Comparison of ENCODE assay signal across 9 cellular contexts in the genomic region with DNA sequence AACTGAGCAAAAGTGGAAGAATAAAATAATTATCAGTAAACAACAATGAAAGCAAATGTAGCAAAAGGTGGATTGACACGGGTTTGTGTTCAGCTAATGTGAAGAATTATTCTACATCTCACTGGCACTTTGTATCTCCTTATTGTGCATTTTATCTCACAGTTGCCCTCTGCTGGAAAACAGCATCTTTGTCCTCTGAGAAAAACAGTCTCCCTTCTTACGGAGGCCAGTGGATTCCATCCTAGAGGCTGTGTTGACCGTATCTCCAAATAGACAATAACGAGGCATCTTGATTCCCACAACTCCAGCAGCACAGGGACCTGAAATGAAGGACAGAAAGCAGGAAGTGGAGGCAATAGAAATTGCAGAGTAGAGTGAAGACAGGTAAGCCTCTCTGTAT. TPM values are rescaled to one million over a fixed set of nuclear protein-coding genes. Genes with fewer than 3 reads are reported as not detected.
DNase-seq lines count a peak whose midpoint lies in the region; ATAC-seq and TF ChIP-seq lines count a peak whose summit lies in the region.
"Had no signal": no experiment of that assay in that cellular context is flagged by ENCODE, and none has a peak within 500 bp of the region (broad histone marks: within the 10 kb centered on the region; RNA-seq: fewer than 3 reads in every experiment).

No MANE protein-coding gene starts in this region.

- DNase-seq in NCI-H82 (lab: John Stamatoyannopoulos, UW), result peak; percentile 24
- DNase-seq in NCI-H82 treated with DMSO at 0.1 percent for 48 hours (lab: John Stamatoyannopoulos, UW; ENCODE audit: unreplicated experiment), result no peak
- peak; percentile 65 for DNase-seq in OCI-LY7 (ENCODE audit: low spot score)
- DNase-seq in foreskin fibroblast, result peak in 1 of 2 donors; percentile 6
- DNase-seq in stromal cell of bone marrow (ENCODE audit: low read depth), result peak; percentile 26
- DNase-seq in activated T-cell treated with anti-CD3 and anti-CD28 coated beads, Interleukin-2, amount 50 U/mL, for 1 hour, result no peak
- no peak for DNase-seq in GM19240 (ENCODE audit: insufficient read length, low spot score)

- H3K4me3 ChIP-seq in OCI-LY7 (ENCODE audit: low read depth, low read length, poor library complexity, severe bottlenecking), result no peak overlapping the region
- H3K4me3 ChIP-seq in foreskin fibroblast (ENCODE audit: low read depth in 1 of 2, low read length in 2 of 2), result no peak overlapping the region

- H4K20me1 ChIP-seq in OCI-LY7 (ENCODE audit: insufficient read depth, low read length), result no peaks in the 10 kb centered on the region

- peak overlapping the region; percentile 52 for H3K27ac ChIP-seq in OCI-LY7 (ENCODE audit: low read depth, low read length, poor library complexity, severe bottlenecking)

- POLR2A ChIA-PET in OCI-LY7 (lab: Charles Lee), result interaction anchor here (0.6 to 1.9 kb wide), 7 partner anchors 10 to 927 kb away, joined by 3 to 8 read pairs (median 3); a partner anchor contains a TSS

- H3K4me2 ChIP-seq in OCI-LY7 (ENCODE audit: low read length), result peak overlapping the region; percentile 33; the same call in 1 of the 2 replicates

- no peaks in the 10 kb centered on the region for H3K79me2 ChIP-seq in OCI-LY7 (ENCODE audit: insufficient read depth, low read depth, low read length)

- no peak for ATAC-seq in esophagus mucosa
- ATAC-seq: naive thymus-derived CD8-positive, alpha-beta T cell had no signal

- CTCF ChIA-PET in OCI-LY7 (lab: Charles Lee; ENCODE audit: unreplicated experiment), result no interaction called here

- TF ChIP-seq CTCF in OCI-LY7 (conservative IDR thresholded peaks at IDR 0.05; ENCODE audit: low read length) (peak; percentile 88), foreskin fibroblast (IDR thresholded peaks at IDR 0.05; ENCODE audit: low read depth, low read length) (peak; percentile 41)

- H3K9me2 ChIP-seq in OCI-LY7 (ENCODE audit: insufficient read depth, low read length), result no peaks in the 10 kb centered on the region

- BruUV-seq in OCI-LY7 (replicated peaks; lab: Mats Ljungman, UMichigan), result no TSS peak

- H3K36me3 ChIP-seq in OCI-LY7 (ENCODE audit: insufficient read depth, low read length), result peaks cover 19% of the 10 kb centered on the region

- intact Hi-C loops in OCI-LY7 (cut with micrococcal nuclease; ENCODE audit: unreplicated experiment), result loop anchor here (1.0 to 10.0 kb wide), 5 partner anchors 105 to 1894 kb away; partner anchors contain the start of gene ARHGDIB

- H2AFZ ChIP-seq in OCI-LY7 (ENCODE audit: low read length), result peak overlapping the region; percentile 64; the same call in 1 of the 2 replicates

- H3K9me3 ChIP-seq in OCI-LY7 (ENCODE audit: low read length), result peaks cover 41% of the 10 kb centered on the region; the same call in 1 of the 2 replicates

- H3K4me1 ChIP-seq in OCI-LY7 (ENCODE audit: insufficient read depth, low read length, poor library complexity, severe bottlenecking), result peaks cover 66% of the 10 kb centered on the region

RNA-seq across cellular contexts. Expression of gene PLBD1, which starts 51.3 kb away (rescaled TPM):
- total RNA-seq in OCI-LY7 (2014; rRNA removed; shearing (Covaris generic)), result 0.46 and 0.54 TPM in 2 replicates
- total RNA-seq in OCI-LY7 (2022) (0.61 TPM in 1 of 2 replicates, not detected in the other), esophagus mucosa (56.5 TPM)

Comparison
In these comparisons a context has a peak if more than half of its experiments do, and no peak if none do; other contexts are left out.
1. DNase-seq: peak in NCI-H82 (single experiment), OCI-LY7 (single experiment) and stromal cell of bone marrow (single experiment); none in NCI-H82 treated with DMSO at 0.1 percent for 48 hours (single experiment), activated T-cell treated with anti-CD3 and anti-CD28 coated beads, Interleukin-2, amount 50 U/mL, for 1 hour (single experiment) and GM19240 (single experiment).
2. RNA of gene PLBD1, which starts 51.3 kb away (total RNA-seq): 56.5 TPM in esophagus mucosa (single experiment); 0.46 to 0.61 TPM in OCI-LY7; every median in the first group is over 10 times any median in the second.